24 cellular contexts compared by ENCODE assay signal in the genomic region with DNA sequence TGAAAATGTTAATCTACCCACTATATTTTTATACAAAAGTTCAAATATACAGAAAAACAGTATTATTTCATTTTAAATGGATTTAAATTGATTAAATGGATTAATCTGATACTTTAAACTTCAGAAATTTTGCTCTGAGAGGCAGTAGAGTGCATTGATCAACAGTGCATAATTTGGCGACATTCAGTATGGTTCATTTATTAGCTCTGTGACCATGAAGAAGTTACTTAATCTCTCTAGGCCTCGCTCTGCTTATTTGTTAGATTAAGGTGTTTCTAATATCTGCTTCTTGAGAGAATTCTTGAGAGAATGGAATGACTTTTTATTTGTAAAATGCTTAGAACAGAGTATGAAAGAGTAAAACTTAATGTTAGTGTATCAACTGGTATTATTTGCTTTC. TPM values are rescaled to one million over a fixed set of nuclear protein-coding genes. Genes with fewer than 3 reads are reported as not detected.
DNase-seq lines count a peak whose midpoint lies in the region; ATAC-seq, FAIRE-seq and TF ChIP-seq lines count a peak whose summit lies in the region.
"Had no signal": no experiment of that assay in that cellular context is flagged by ENCODE, and none has a peak within 500 bp of the region (broad histone marks: within the 10 kb centered on the region; RNA-seq: fewer than 3 reads in every experiment).

No MANE protein-coding gene starts in this region.

- no peak for FAIRE-seq in A549 (lab: Jason Lieb, UNC)
- FAIRE-seq: GM12878 had no signal

- H3K27ac ChIP-seq in A549 (peak overlapping the region; percentile 23 to 61; a peak in 1 of 6 replicates), GM23248 (no peak overlapping the region), gastrocnemius medialis (peak overlapping the region in 3 of 4 donors; percentile 56 to 71 (median 57))
- H3K27ac ChIP-seq: 22Rv1; BLaER1 treated with 17β-estradiol and CSF1 and Interleukin-3, amounts not matched to agents 10 nM and 100 nM; C4-2B had no signal

- 72% methylated on average over 2 of the region's 2 CpGs for WGBS in A549 (ENCODE audit: missing lambda C conversion rate)
- 95 to 96% methylated on average over 2 of the region's 2 CpGs for WGBS in GM23248 (ENCODE audit: low coverage in 1 of 2, low lambda C conversion rate in 2 of 2, missing lambda C conversion rate in 2 of 2), 2 experiments

- peaks cover 0 to 5% (median 3%) of the 10 kb centered on the region in 3 donors for H3K36me3 Mint-ChIP-seq in immature natural killer cell
- H3K36me3 Mint-ChIP-seq: CD8-positive, alpha-beta T cell had no signal

- no peaks in the 10 kb centered on the region for H3K9me3 ChIP-seq in A549
- H3K9me3 ChIP-seq in GM23248 (ENCODE audit: low read depth) = no peaks in the 10 kb centered on the region
- H3K9me3 ChIP-seq in gastrocnemius medialis = no peaks in the 10 kb centered on the region
- H3K9me3 ChIP-seq: BLaER1 treated with 17β-estradiol and CSF1 and Interleukin-3, amounts not matched to agents 10 nM and 100 nM; Caco-2 had no signal

- H3K4me1 Mint-ChIP-seq in immature natural killer cell = no peaks in the 10 kb centered on the region

- TF ChIP-seq POLR2A in A549 (IDR thresholded peaks at IDR 0.05; ENCODE audit: low read length) (no peak), gastrocnemius medialis (IDR thresholded peaks at IDR 0.05) (no peak)

- TF ChIP-seq EP300 in A549 (IDR thresholded peaks at IDR 0.05) = no peak

- H4K20me1 ChIP-seq in GM23248 (ENCODE audit: insufficient read depth) = no peaks in the 10 kb centered on the region
- H4K20me1 ChIP-seq: BLaER1 treated with 17β-estradiol and CSF1 and Interleukin-3, amounts not matched to agents 10 nM and 100 nM had no signal

- peak overlapping the region; percentile 66 for H3K4me2 ChIP-seq in A549
- no peak overlapping the region for H3K4me2 ChIP-seq in GM23248 (ENCODE audit: unreplicated experiment)
- H3K4me2 ChIP-seq: BLaER1 treated with 17β-estradiol and CSF1 and Interleukin-3, amounts not matched to agents 10 nM and 100 nM had no signal

- peaks cover 26% of the 10 kb centered on the region; the same call in 1 of the 2 replicates for H3K79me2 ChIP-seq in GM23248 (ENCODE audit: insufficient read depth)

- CTCF ChIA-PET in A549 (lab: Yijun Ruan, JAX) = no interaction called here

- in situ Hi-C loops in GM23248 (cut with MboI) = no loop called here
- in situ Hi-C loops in gastrocnemius medialis (cut with MboI; ENCODE audit: low sequenced_read_pairs in 4 of 4) = no loop called here

- no peak overlapping the region for H3K27ac Mint-ChIP-seq in immature natural killer cell
- H3K27ac Mint-ChIP-seq: CD4-positive, alpha-beta T cell; CD8-positive, alpha-beta T cell had no signal

- intact Hi-C loops in gastrocnemius medialis (cut with DNase I; ENCODE audit: low total_unique reads) = no loop called here

- peak overlapping the region; percentile 2; the same call in 1 of the 2 replicates for H2AFZ ChIP-seq in GM23248

- POLR2A ChIA-PET in A549 (lab: Yijun Ruan, JAX) = no interaction called here

- H3K4me3 ChIP-seq in A549 (no peak overlapping the region), GM23248 (no peak overlapping the region), gastrocnemius medialis (peak overlapping the region in 2 of 4 donors; percentile 11 to 36)
- H3K4me3 ChIP-seq: BLaER1 treated with 17β-estradiol and CSF1 and Interleukin-3, amounts not matched to agents 10 nM and 100 nM; GM12878 had no signal

- no peak for TF ChIP-seq CTCF in A549 (IDR thresholded peaks at IDR 0.05)
- no peak for TF ChIP-seq CTCF in gastrocnemius medialis (IDR thresholded peaks at IDR 0.05 in 4 of 5, conservative IDR thresholded peaks at IDR 0.05 in 1 of 5)

- H3K27me3 ChIP-seq in GM23248 (replicated peaks; ENCODE audit: insufficient read depth) = no peaks in the 10 kb centered on the region
- no peaks in the 10 kb centered on the region for H3K27me3 ChIP-seq in gastrocnemius medialis
- H3K27me3 ChIP-seq: BLaER1 treated with 17β-estradiol and CSF1 and Interleukin-3, amounts not matched to agents 10 nM and 100 nM had no signal

- no peak for DNase-seq in A549 (ENCODE audit: low read depth in 1 of 2, low spot score in 1 of 2)
- DNase-seq in GM23248 = no peak
- no peak for DNase-seq in left lobe of liver (ENCODE audit: low spot score)
- DNase-seq in gastrocnemius medialis = no peak
- no peak for DNase-seq in amygdala (lab: John Stamatoyannopoulos, UW)
- DNase-seq in immature natural killer cell = no peak
- DNase-seq: ACHN; Caco-2; Calu3; CD4-positive, alpha-beta T cell; CD8-positive, alpha-beta T cell; DMS153; DMS53; DMS79; DND-41; EL; GDM1 had no signal

- ATAC-seq in A549 (no peak), left lobe of liver (peak; percentile 34), gastrocnemius medialis (no peak), GM19395 (IDR thresholded peaks at IDR 0.05; ENCODE audit: unreplicated experiment) (no peak)
- ATAC-seq: CD8-positive, alpha-beta T cell had no signal

- TF ChIP-seq RAD21 in A549 (conservative IDR thresholded peaks at IDR 0.05 in 1 of 2, IDR thresholded peaks at IDR 0.05 in 1 of 2) = no peak

- no peaks in the 10 kb centered on the region for H3F3A ChIP-seq in GM23248 (ENCODE audit: insufficient read depth)

- no peak overlapping the region for H3K9ac ChIP-seq in GM23248
- H3K9ac ChIP-seq: BLaER1 treated with 17β-estradiol and CSF1 and Interleukin-3, amounts not matched to agents 10 nM and 100 nM had no signal

- no peaks in the 10 kb centered on the region for H3K9me2 ChIP-seq in GM23248 (ENCODE audit: insufficient read depth)

- H3K4me3 Mint-ChIP-seq in immature natural killer cell = no peak overlapping the region
- H3K4me3 Mint-ChIP-seq: CD4-positive, alpha-beta T cell; CD8-positive, alpha-beta T cell had no signal

- peaks cover 0 to 4% (median 0%) of the 10 kb centered on the region in 6 donors for H3K9me3 Mint-ChIP-seq in immature natural killer cell

- H3K27me3 Mint-ChIP-seq in immature natural killer cell (ENCODE audit: low read depth in 3 of 3) = no peaks in the 10 kb centered on the region
- H3K27me3 Mint-ChIP-seq: CD4-positive, alpha-beta T cell had no signal

- no peaks in the 10 kb centered on the region for H3K36me3 ChIP-seq in GM23248 (ENCODE audit: low read depth)
- no peaks in the 10 kb centered on the region for H3K36me3 ChIP-seq in gastrocnemius medialis
- H3K36me3 ChIP-seq: BLaER1 treated with 17β-estradiol and CSF1 and Interleukin-3, amounts not matched to agents 10 nM and 100 nM had no signal

- peaks cover 65% of the 10 kb centered on the region for H3K4me1 ChIP-seq in A549
- no peaks in the 10 kb centered on the region for H3K4me1 ChIP-seq in GM23248 (ENCODE audit: insufficient read depth)
- peaks cover 5 to 31% of the 10 kb centered on the region in 2 donors for H3K4me1 ChIP-seq in gastrocnemius medialis
- H3K4me1 ChIP-seq: Caco-2 had no signal

TF ChIP-seq in A549, 52 proteins besides CTCF, POLR2A, EP300 and RAD21 (continues in another document):
- TF ChIP-seq ZC3H11A (IDR thresholded peaks at IDR 0.05) (no peak), GATA3 (IDR thresholded peaks at IDR 0.05; ENCODE audit: borderline replicate concordance) (no peak), CEBPB (IDR thresholded peaks at IDR 0.05) (no peak), RCOR1 (IDR thresholded peaks at IDR 0.05; ENCODE audit: low read depth, low read length) (no peak), MAFK (IDR thresholded peaks at IDR 0.05; ENCODE audit: partially characterized antibody) (no peak), JUNB (IDR thresholded peaks at IDR 0.05) (no peak), EHMT2 (IDR thresholded peaks at IDR 0.05; ENCODE audit: low read depth) (no peak), HEYL (CRISPR knock-in tag; IDR thresholded peaks at IDR 0.05) (no peak), BHLHE40 (IDR thresholded peaks at IDR 0.05; ENCODE audit: low read depth, low read length) (no peak), RFX5 (IDR thresholded peaks at IDR 0.05) (no peak)
- TF ChIP-seq, protein P1, sequence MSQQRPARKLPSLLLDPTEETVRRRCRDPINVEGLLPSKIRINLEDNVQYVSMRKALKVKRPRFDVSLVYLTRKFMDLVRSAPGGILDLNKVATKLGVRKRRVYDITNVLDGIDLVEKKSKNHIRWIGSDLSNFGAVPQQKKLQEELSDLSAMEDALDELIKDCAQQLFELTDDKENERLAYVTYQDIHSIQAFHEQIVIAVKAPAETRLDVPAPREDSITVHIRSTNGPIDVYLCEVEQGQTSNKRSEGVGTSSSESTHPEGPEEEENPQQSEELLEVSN (IDR thresholded peaks at IDR 0.05; ENCODE audit: borderline replicate concordance, low read depth) = no peak
- TF ChIP-seq, protein P2, sequence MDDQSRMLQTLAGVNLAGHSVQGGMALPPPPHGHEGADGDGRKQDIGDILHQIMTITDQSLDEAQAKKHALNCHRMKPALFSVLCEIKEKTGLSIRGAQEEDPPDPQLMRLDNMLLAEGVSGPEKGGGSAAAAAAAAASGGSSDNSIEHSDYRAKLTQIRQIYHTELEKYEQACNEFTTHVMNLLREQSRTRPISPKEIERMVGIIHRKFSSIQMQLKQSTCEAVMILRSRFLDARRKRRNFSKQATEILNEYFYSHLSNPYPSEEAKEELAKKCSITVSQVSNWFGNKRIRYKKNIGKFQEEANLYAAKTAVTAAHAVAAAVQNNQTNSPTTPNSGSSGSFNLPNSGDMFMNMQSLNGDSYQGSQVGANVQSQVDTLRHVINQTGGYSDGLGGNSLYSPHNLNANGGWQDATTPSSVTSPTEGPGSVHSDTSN (IDR thresholded peaks at IDR 0.05) = no peak
- TF ChIP-seq, protein P3, sequence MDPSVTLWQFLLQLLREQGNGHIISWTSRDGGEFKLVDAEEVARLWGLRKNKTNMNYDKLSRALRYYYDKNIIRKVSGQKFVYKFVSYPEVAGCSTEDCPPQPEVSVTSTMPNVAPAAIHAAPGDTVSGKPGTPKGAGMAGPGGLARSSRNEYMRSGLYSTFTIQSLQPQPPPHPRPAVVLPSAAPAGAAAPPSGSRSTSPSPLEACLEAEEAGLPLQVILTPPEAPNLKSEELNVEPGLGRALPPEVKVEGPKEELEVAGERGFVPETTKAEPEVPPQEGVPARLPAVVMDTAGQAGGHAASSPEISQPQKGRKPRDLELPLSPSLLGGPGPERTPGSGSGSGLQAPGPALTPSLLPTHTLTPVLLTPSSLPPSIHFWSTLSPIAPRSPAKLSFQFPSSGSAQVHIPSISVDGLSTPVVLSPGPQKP (IDR thresholded peaks at IDR 0.05; ENCODE audit: low read depth, low read length) = no peak

RNA-seq across cellular contexts. Expression of gene PDE7B, which starts 8.9 kb away (rescaled TPM):
- 13.8 and 15.7 TPM in 2 replicates for polyA plus RNA-seq in A549 (2011; rRNA removed)
- polyA plus RNA-seq in A549 (2012; cell fraction: cytosol; rRNA removed) = 5.6 and 6.4 TPM in 2 replicates
- 6.3 and 7.2 TPM in 2 replicates for polyA plus RNA-seq in A549 (2012; cell fraction: nucleus; rRNA removed)
- 4.7 to 6.6 TPM (median 6.3 TPM) in 3 replicates for polyA plus RNA-seq in A549 (2017; fragmentation: RNase III; extraction: RNeasy Plus Mini Kit Qiagen cat#74134 plus additional on column Dnase treatment)
- 22.6 and 28.1 TPM in 2 replicates for polyA minus RNA-seq in A549 (2011; rRNA and poly(A)+ RNA removed)
- 5.7 and 6.8 TPM in 2 replicates for total RNA-seq in GM23248 (2014; rRNA removed; shearing (Covaris generic))
- 2.7 and 3.1 TPM in 2 replicates for polyA plus RNA-seq in GM23248 (2016; fragmentation: Nextera tagmentation; extraction: Ambion mirVana)
- total RNA-seq in left lobe of liver = 3.4 TPM
- 1 to 10 TPM; 2.2 to 3.6 (median 2.7) TPM for total RNA-seq in gastrocnemius medialis
- polyA plus RNA-seq in immature natural killer cell = under 1 TPM in 1 of 3 donors, not detected in 2; 0.14 TPM
- total RNA-seq: A673, Caco-2, G401, GM12878 had no signal
- polyA plus RNA-seq: GM12878 had no signal
